ENCODE assay signal across 1 cellular context in the genomic region with DNA sequence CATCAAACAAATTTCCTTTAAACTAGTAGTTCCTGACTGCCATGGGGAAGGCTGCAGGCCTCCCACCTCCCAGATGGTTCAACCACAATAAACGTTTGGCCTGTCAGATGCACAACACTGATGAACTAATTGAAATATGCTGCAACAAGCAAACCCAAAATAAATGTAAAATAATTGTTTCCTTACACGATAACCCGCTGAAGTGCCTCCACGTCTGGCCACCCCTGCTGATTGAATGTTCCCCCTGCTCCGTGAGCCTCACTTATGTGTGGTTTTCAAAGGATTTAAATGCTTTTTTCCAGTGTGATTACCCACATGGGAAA.
TF ChIP-seq lines count a peak whose summit lies in the region.

No MANE protein-coding gene starts in this region.

TF ChIP-seq in A549, 52 proteins besides CTCF, POLR2A, EP300 and RAD21 (continued from another document):
- TF ChIP-seq, protein P1, sequence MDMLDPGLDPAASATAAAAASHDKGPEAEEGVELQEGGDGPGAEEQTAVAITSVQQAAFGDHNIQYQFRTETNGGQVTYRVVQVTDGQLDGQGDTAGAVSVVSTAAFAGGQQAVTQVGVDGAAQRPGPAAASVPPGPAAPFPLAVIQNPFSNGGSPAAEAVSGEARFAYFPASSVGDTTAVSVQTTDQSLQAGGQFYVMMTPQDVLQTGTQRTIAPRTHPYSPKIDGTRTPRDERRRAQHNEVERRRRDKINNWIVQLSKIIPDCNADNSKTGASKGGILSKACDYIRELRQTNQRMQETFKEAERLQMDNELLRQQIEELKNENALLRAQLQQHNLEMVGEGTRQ (IDR thresholded peaks at IDR 0.05) = no peak
- TF ChIP-seq ZSCAN20 (CRISPR knock-in tag; IDR thresholded peaks at IDR 0.05) (no peak), CHD2 (IDR thresholded peaks at IDR 0.05; ENCODE audit: low read length, partially characterized antibody) (no peak)
